ENCODE assay signal across 36 cellular contexts in the genomic region with DNA sequence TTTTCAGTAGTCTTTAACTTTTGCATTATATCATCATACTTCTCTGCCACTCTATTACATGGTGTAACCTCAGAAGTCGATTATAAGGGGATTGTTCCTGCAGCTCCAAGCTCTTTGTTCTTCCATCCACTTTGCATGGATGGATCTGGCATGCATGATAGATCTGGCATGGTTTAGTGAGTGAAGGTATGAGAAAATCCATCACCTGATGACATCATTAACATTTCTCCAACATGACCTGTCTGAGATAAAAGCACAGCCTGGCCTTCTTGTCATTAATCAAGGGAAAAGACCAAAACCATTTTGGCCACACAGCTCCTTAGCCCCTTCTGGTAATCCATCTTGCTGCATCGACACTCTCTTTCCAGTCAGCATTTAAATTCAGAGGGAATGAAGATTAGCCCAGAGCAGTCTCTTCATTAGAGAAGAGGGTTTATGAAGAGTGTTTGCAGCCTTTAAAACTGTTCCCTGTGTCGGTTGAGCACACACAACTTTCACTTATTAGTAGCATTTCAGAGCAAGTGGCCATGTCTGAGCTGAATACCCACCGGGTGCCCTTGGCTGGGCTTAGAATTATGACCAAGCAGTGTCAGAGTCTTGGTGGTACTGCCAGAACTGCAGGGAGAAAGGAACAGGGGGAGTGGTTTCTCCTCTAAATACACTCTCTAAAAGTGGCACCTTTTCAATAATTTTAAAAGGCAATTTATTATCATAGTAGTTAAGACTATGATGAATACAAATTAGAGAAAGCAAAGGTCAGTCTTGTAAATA.
"Had no signal": no experiment of that assay in that cellular context is flagged by ENCODE, and none has a peak within 500 bp of the region (broad histone marks: within the 10 kb centered on the region; RNA-seq: fewer than 3 reads in every experiment).

No MANE protein-coding gene starts in this region.

- H3K4me1 ChIP-seq: Peyer's patch had no signal

- DNase-seq: activated B cell treated with CpG ODN at 0.5 μM for 24 hours; activated CD4-positive, alpha-beta memory T cell treated with anti-CD3 and anti-CD28 coated beads, Interleukin-2, amount 10 ng/mL, durations not matched to agents 7 days and 5 days; activated CD4-positive, alpha-beta T cell treated with anti-CD3 and anti-CD28 coated beads for 4 hours; activated CD4-positive, CD25-positive, alpha-beta regulatory T cell treated with anti-CD3 and anti-CD28 coated beads, Interleukin-2, amount 50 U/mL, for 72 hours; activated CD8-positive, alpha-beta memory T cell treated with anti-CD3 and anti-CD28 coated beads for 24 hours; activated CD8-positive, alpha-beta memory T cell treated with anti-CD3 and anti-CD28 coated beads, Interleukin-2, amount 10 ng/mL, durations not matched to agents 7 days and 5 days; activated CD8-positive, alpha-beta memory T cell treated with anti-CD3 and anti-CD28 coated beads, Interleukin-2, amount 50 U/mL, for 48 hours; activated gamma-delta T cell; activated naive CD4-positive, alpha-beta T cell treated with Interleukin-2 at 50 U/mL for 16 hours; activated naive CD8-positive, alpha-beta T cell treated with anti-CD3 and anti-CD28 coated beads, Interleukin-2, amount 50 U/mL, for 24 hours; activated T-cell treated with anti-CD3 and anti-CD28 coated beads, Interleukin-2, amount 50 U/mL, for 72 hours; brain microvascular endothelial cell; Kasumi-1; KG1; MM.1S; MV-4-11; NCI-H1092; NCI-H146; NCI-H187; NCI-H2029 treated with DMSO at 0.1 percent for 48 hours; NCI-H2107; NCI-H2171; NCI-H510A; NCI-H526; NCI-H748 treated with DMSO at 0.1 percent for 48 hours; NK-92 treated with Interleukin-12 subunit alpha and Interleukin-12 subunit beta, amount 100 ng/mL, for 24 hours; PC-3; Peyer's patch; RPMI8226; SIG-M5; T-cell; T-helper 17 cell; T-helper 9 cell had no signal

- H3K36me3 ChIP-seq: brain microvascular endothelial cell, Peyer's patch had no signal

- ATAC-seq: activated CD8-positive, alpha-beta memory T cell treated with anti-CD3 and anti-CD28 coated beads, Interleukin-2, amount 10 ng/mL, durations not matched to agents 7 days and 5 days; activated naive CD8-positive, alpha-beta T cell treated with anti-CD3 and anti-CD28 coated beads, Interleukin-2, amount 50 U/mL, for 24 hours; activated T-cell treated with anti-CD3 and anti-CD28 coated beads, Interleukin-2, amount 50 U/mL, for 72 hours; activated T-helper 17 cell treated with anti-CD3 and anti-CD28 coated beads, Interleukin-2, amount 50 U/mL, for 72 hours; PC-3; SK-N-SH treated with all-trans-retinoic acid at 6 μM for 48 hours; T-cell; T-helper 17 cell had no signal

- H3K9me3 ChIP-seq: Peyer's patch had no signal

- H3K27me3 ChIP-seq: brain microvascular endothelial cell, Peyer's patch had no signal

- H3K4me3 ChIP-seq: Peyer's patch had no signal

- H3K27ac ChIP-seq: brain microvascular endothelial cell, Peyer's patch, VCaP had no signal
